Comparison of ENCODE assay signal across 22 cellular contexts in genomic region chr17:16430650-16431049, GRCh38. TPM values are rescaled to one million over a fixed set of nuclear protein-coding genes. Genes with fewer than 3 reads are reported as not detected.
A peak's percentile ranks its signal among the peaks of the same experiment; 100 is the strongest.
DNase-seq lines count a peak whose midpoint lies in the region; ATAC-seq and TF ChIP-seq lines count a peak whose summit lies in the region.
"Had no signal": no experiment of that assay in that cellular context is flagged by ENCODE, and none has a peak within 500 bp of the region (broad histone marks: within the 10 kb centered on the region; RNA-seq: fewer than 3 reads in every experiment).

No MANE protein-coding gene starts in this region.

- CTCF ChIA-PET in GM10248 (lab: Yijun Ruan, JAX): interaction anchor here (1.7 to 5.3 kb wide), 2 partner anchors 14 to 90 kb away, joined by 4 to 44 read pairs; partner anchors contain the start of gene TRPV2

- H3K27me3 Mint-ChIP-seq in central memory CD8-positive, alpha-beta T cell: no peaks in the 10 kb centered on the region
- H3K27me3 Mint-ChIP-seq: CD4-positive, alpha-beta T cell had no signal

- no peak overlapping the region for H3K4me2 ChIP-seq in Karpas-422 (ENCODE audit: low read depth, low read length, poor library complexity, severe bottlenecking)
- H3K4me2 ChIP-seq: BLaER1 treated with 17β-estradiol and CSF1 and Interleukin-3, amounts not matched to agents 10 nM and 100 nM had no signal

- no peaks in the 10 kb centered on the region for H3K79me2 ChIP-seq in Karpas-422 (ENCODE audit: low read length)

- no peak overlapping the region for H3K9ac ChIP-seq in Karpas-422 (ENCODE audit: low read length)
- H3K9ac ChIP-seq: BLaER1 treated with 17β-estradiol and CSF1 and Interleukin-3, amounts not matched to agents 10 nM and 100 nM had no signal

- no peak overlapping the region for H2AFZ ChIP-seq in Karpas-422 (ENCODE audit: low read length)

- intact Hi-C loops in left ventricle myocardium superior (cut with micrococcal nuclease) (no loop called here), heart right ventricle (cut with DNase I) (loop anchor here in 2 of 10 donors (10.0 kb wide), 1 partner anchor 46 kb away; the partner anchor contains the start of gene UBB (in 2 of the 2))

- ATAC-seq in left ventricle myocardium superior (no peak), heart right ventricle (no peak)
- ATAC-seq in central memory CD8-positive, alpha-beta T cell (replicated peaks; ENCODE audit: extremely low read depth, poor library complexity, severe bottlenecking): no peak
- ATAC-seq: CD8-positive, alpha-beta T cell had no signal

- DNase-seq in left ventricle myocardium superior: peak; percentile 8
- DNase-seq in heart right ventricle: no peak
- DNase-seq in Karpas-422: peak; percentile 31
- DNase-seq in central memory CD8-positive, alpha-beta T cell (ENCODE audit: low spot score in 2 of 2): no peak
- DNase-seq in BE2C: no peak
- no peak for DNase-seq in T1000 (lab: John Stamatoyannopoulos, UW)
- DNase-seq in GM10248 (ENCODE audit: extremely low spot score): no peak
- DNase-seq: 8988T; ACHN; CD4-positive, alpha-beta T cell; CD8-positive, alpha-beta T cell; COR-L47; DMS 273 treated with DMSO at 0.1 percent for 48 hours; DMS153; DMS53; DMS79; DND-41; EL; GDM1 had no signal

- H3K9me3 Mint-ChIP-seq in central memory CD8-positive, alpha-beta T cell: no peaks in the 10 kb centered on the region
- H3K9me3 Mint-ChIP-seq: CD4-positive, alpha-beta T cell; CD8-positive, alpha-beta T cell had no signal

- H3K4me3 ChIP-seq in heart right ventricle (no peak overlapping the region), Karpas-422 (ENCODE audit: low read length) (no peak overlapping the region), BE2C (ENCODE audit: low read depth, low read length) (no peak overlapping the region)
- H3K4me3 ChIP-seq: BLaER1 treated with 17β-estradiol and CSF1 and Interleukin-3, amounts not matched to agents 10 nM and 100 nM had no signal

- H3K4me1 ChIP-seq in heart right ventricle: no peaks in the 10 kb centered on the region
- H3K4me1 ChIP-seq in Karpas-422 (ENCODE audit: low read length): peaks cover 7% of the 10 kb centered on the region
- peaks cover 3% of the 10 kb centered on the region; the same call in 1 of the 2 replicates for H3K4me1 ChIP-seq in BE2C

- H3K4me1 Mint-ChIP-seq in central memory CD8-positive, alpha-beta T cell: peaks cover 11% of the 10 kb centered on the region

- no peaks in the 10 kb centered on the region for H4K20me1 ChIP-seq in Karpas-422 (ENCODE audit: insufficient read depth, low read depth, low read length)

- no peaks in the 10 kb centered on the region for H3K9me2 ChIP-seq in Karpas-422 (replicated peaks; ENCODE audit: insufficient read depth, low read length)

- no peak overlapping the region for H3K27ac ChIP-seq in heart right ventricle
- H3K27ac ChIP-seq in Karpas-422 (ENCODE audit: low read length): no peak overlapping the region
- H3K27ac ChIP-seq: BLaER1 treated with 17β-estradiol and CSF1 and Interleukin-3, amounts not matched to agents 10 nM and 100 nM; C4-2B had no signal

- no peak overlapping the region for H3K4me3 Mint-ChIP-seq in central memory CD8-positive, alpha-beta T cell
- H3K4me3 Mint-ChIP-seq: CD4-positive, alpha-beta T cell; CD8-positive, alpha-beta T cell had no signal

- 71 to 84% methylated on average over 6 of the region's 6 CpGs for WGBS in heart right ventricle, 2 donors

- peak overlapping the region; percentile 12 for H3K27ac Mint-ChIP-seq in central memory CD8-positive, alpha-beta T cell (ENCODE audit: low read depth)
- H3K27ac Mint-ChIP-seq: CD4-positive, alpha-beta T cell had no signal

- POLR2A ChIA-PET in GM10248 (lab: Yijun Ruan, JAX): interaction anchor here (1.2 kb wide), 1 partner anchor 8 kb away, joined by 6 read pairs; no protein-coding TSS in a partner anchor

- no peaks in the 10 kb centered on the region for H3K27me3 ChIP-seq in heart right ventricle
- H3K27me3 ChIP-seq in Karpas-422 (ENCODE audit: low read length): no peaks in the 10 kb centered on the region
- H3K27me3 ChIP-seq in BE2C: no peaks in the 10 kb centered on the region
- H3K27me3 ChIP-seq: BLaER1 treated with 17β-estradiol and CSF1 and Interleukin-3, amounts not matched to agents 10 nM and 100 nM had no signal

- H3K36me3 ChIP-seq in heart right ventricle (peaks cover 0 to 72% (median 0%) of the 10 kb centered on the region in 9 donors), Karpas-422 (ENCODE audit: insufficient read depth, low read length) (no peaks in the 10 kb centered on the region), BE2C (no peaks in the 10 kb centered on the region)

- H3K9me3 ChIP-seq in heart right ventricle (no peaks in the 10 kb centered on the region), Karpas-422 (ENCODE audit: low read length) (no peaks in the 10 kb centered on the region), BE2C (no peaks in the 10 kb centered on the region)
- H3K9me3 ChIP-seq: BLaER1 treated with 17β-estradiol and CSF1 and Interleukin-3, amounts not matched to agents 10 nM and 100 nM had no signal

- H3K36me3 Mint-ChIP-seq in central memory CD8-positive, alpha-beta T cell (ENCODE audit: insufficient read depth): peaks cover 35% of the 10 kb centered on the region

- TF ChIP-seq CTCF in heart right ventricle (IDR thresholded peaks at IDR 0.05) (no peak), BE2C (IDR thresholded peaks at IDR 0.05; ENCODE audit: low read depth, low read length) (no peak), GM10248 (IDR thresholded peaks at IDR 0.05; ENCODE audit: control extremely low read depth, extremely low read depth, low read depth, missing control alignments) (no peak)

RNA-seq across cellular contexts. Expression of gene TRPV2, which starts 15.3 kb away (rescaled TPM):
- total RNA-seq in left ventricle myocardium superior: 8.1 TPM
- 10 to 100 TPM in 3 of 10 donors, 1 to 10 TPM in 7; 4.6 to 25.4 (median 8.6) TPM for total RNA-seq in heart right ventricle
- 10 to 100 TPM; 10.6 to 11.9 TPM for polyA plus RNA-seq in heart right ventricle
- total RNA-seq in Karpas-422 (2014; rRNA removed; shearing (Covaris generic); ENCODE audit: low replicate concordance): 14.2 and 30.1 TPM in 2 replicates
- polyA plus RNA-seq in BE2C (2012; ENCODE audit: insufficient read depth, insufficient read length, low read depth): 3.6 TPM
- total RNA-seq: A673 had no signal

RNA-seq across cellular contexts. Expression of gene UBB, which starts 49.8 kb away (rescaled TPM):
- total RNA-seq in left ventricle myocardium superior: 1,672 TPM
- 1,000 to 10,000 TPM; 1,254 to 2,151 (median 1,968) TPM for total RNA-seq in heart right ventricle
- polyA plus RNA-seq in heart right ventricle: 1,000 to 10,000 TPM in 1 of 2 donors, 100 to 1,000 TPM in 1; 400 to 1,298 TPM
- 1,060 and 1,155 TPM in 2 replicates for total RNA-seq in Karpas-422 (2014; rRNA removed; shearing (Covaris generic); ENCODE audit: low replicate concordance)
- polyA plus RNA-seq in BE2C (2012; ENCODE audit: insufficient read depth, insufficient read length, low read depth): 1,644 TPM

Comparison
In these comparisons a context has a peak if more than half of its experiments do, and no peak if none do; other contexts are left out.
1. DNase-seq: peak in left ventricle myocardium superior (single experiment) and Karpas-422 (single experiment); none in heart right ventricle (0 of 2), central memory CD8-positive, alpha-beta T cell (0 of 2), BE2C (single experiment), T1000 (single experiment) and GM10248 (single experiment).